ENCODE assay signal across 1 cellular context in genomic region chr2:38654495-38655381, GRCh38.
TF ChIP-seq lines count a peak whose summit lies in the region.

No MANE protein-coding gene starts in this region.

TF ChIP-seq in HepG2, 621 proteins besides CTCF, POLR2A, EP300 and RAD21 (continued from another document):
- TF ChIP-seq TRAFD1 (CRISPR knock-in tag; IDR thresholded peaks at IDR 0.05; ENCODE audit: borderline replicate concordance) (peak; percentile 91; the same call in 1 of the 2 replicates), SPEN (CRISPR knock-in tag; IDR thresholded peaks at IDR 0.05; ENCODE audit: low read depth) (peak; percentile 60; the same call in 1 of the 2 replicates), ZFP90 (CRISPR knock-in tag; IDR thresholded peaks at IDR 0.05; ENCODE audit: borderline replicate concordance) (0 out of 2 replicates have a peak, but pooled peaks have one; percentile 37), ZFP91 (CRISPR knock-in tag; IDR thresholded peaks at IDR 0.05; ENCODE audit: borderline replicate concordance) (peak; percentile 56; the same call in 1 of the 2 replicates), ZMYM2 (CRISPR knock-in tag; IDR thresholded peaks at IDR 0.05) (0 out of 2 replicates have a peak, but pooled peaks have one; percentile 49), HDAC1 (CRISPR knock-in tag; IDR thresholded peaks at IDR 0.05) (peak; percentile 43; the same call in 1 of the 2 replicates), LCORL (IDR thresholded peaks at IDR 0.05) (no peak), LCORL (CRISPR knock-in tag; IDR thresholded peaks at IDR 0.05) (peak; percentile 7), ZNF362 (CRISPR knock-in tag; IDR thresholded peaks at IDR 0.05; ENCODE audit: borderline replicate concordance) (no peak), KMT2A (CRISPR knock-in tag; IDR thresholded peaks at IDR 0.05) (peak; percentile 1; the same call in 1 of the 2 replicates), BORCS8-MEF2B (CRISPR knock-in tag; IDR thresholded peaks at IDR 0.05) (peak; percentile 67; the same call in 1 of the 2 replicates), POLR2G (IDR thresholded peaks at IDR 0.05; ENCODE audit: low read depth, low read length) (peak; percentile 68), NR2F1 (CRISPR knock-in tag; IDR thresholded peaks at IDR 0.05) (no peak), RXRB (CRISPR knock-in tag; IDR thresholded peaks at IDR 0.05; ENCODE audit: borderline replicate concordance) (0 out of 2 replicates have a peak, but pooled peaks have one; percentile 29), ARNT (IDR thresholded peaks at IDR 0.05) (no peak), MEIS1 (CRISPR knock-in tag; IDR thresholded peaks at IDR 0.05; ENCODE audit: borderline replicate concordance) (peak; percentile 31; the same call in 1 of the 2 replicates), ZBTB34 (CRISPR knock-in tag; IDR thresholded peaks at IDR 0.05) (0 out of 2 replicates have a peak, but pooled peaks have one; percentile 43), ZFX (CRISPR knock-in tag; IDR thresholded peaks at IDR 0.05; ENCODE audit: low read depth) (peak; percentile 5; the same call in 1 of the 2 replicates), ATF7 (IDR thresholded peaks at IDR 0.05) (peak; percentile 98), ATF7 (CRISPR knock-in tag; IDR thresholded peaks at IDR 0.05) (no peak), ARID4A (CRISPR knock-in tag; IDR thresholded peaks at IDR 0.05; ENCODE audit: borderline replicate concordance) (peak; percentile 42; the same call in 1 of the 2 replicates), BRD4 (CRISPR knock-in tag; IDR thresholded peaks at IDR 0.05) (0 out of 2 replicates have a peak, but pooled peaks have one; percentile 35), CREB1 (IDR thresholded peaks at IDR 0.05) (peak; percentile 97), CREB1 (CRISPR knock-in tag; IDR thresholded peaks at IDR 0.05) (no peak), GMEB1 (CRISPR knock-in tag; IDR thresholded peaks at IDR 0.05; ENCODE audit: borderline replicate concordance) (0 out of 2 replicates have a peak, but pooled peaks have one; percentile 3), ZNF713 (CRISPR knock-in tag; IDR thresholded peaks at IDR 0.05) (0 out of 2 replicates have a peak, but pooled peaks have one; percentile 49), PHF20 (CRISPR knock-in tag; IDR thresholded peaks at IDR 0.05) (peak; percentile 49; the same call in 1 of the 2 replicates), DNMT1 (CRISPR knock-in tag; IDR thresholded peaks at IDR 0.05) (0 out of 2 replicates have a peak, but pooled peaks have one; percentile 43), PHF21A (CRISPR knock-in tag; IDR thresholded peaks at IDR 0.05) (0 out of 2 replicates have a peak, but pooled peaks have one; percentile 26), SAFB2 (CRISPR knock-in tag; IDR thresholded peaks at IDR 0.05; ENCODE audit: borderline replicate concordance, low read depth) (0 out of 2 replicates have a peak, but pooled peaks have one; percentile 62), HNF1B (CRISPR knock-in tag; IDR thresholded peaks at IDR 0.05) (peak; percentile 3; the same call in 1 of the 2 replicates), MAX (IDR thresholded peaks at IDR 0.05) (no peak; the same call in 1 of the 2 replicates), KDM5B (CRISPR knock-in tag; IDR thresholded peaks at IDR 0.05; ENCODE audit: borderline replicate concordance) (0 out of 2 replicates have a peak, but pooled peaks have one; percentile 3), SNAPC2 (CRISPR knock-in tag; IDR thresholded peaks at IDR 0.05) (peak; percentile 7; the same call in 1 of the 2 replicates), SP5 (CRISPR knock-in tag; IDR thresholded peaks at IDR 0.05; ENCODE audit: borderline replicate concordance, low read depth) (0 out of 2 replicates have a peak, but pooled peaks have one; percentile 16), SRY (CRISPR knock-in tag; IDR thresholded peaks at IDR 0.05) (no peak), ZMYM3 (CRISPR knock-in tag; IDR thresholded peaks at IDR 0.05) (no peak), ZNF782 (CRISPR knock-in tag; IDR thresholded peaks at IDR 0.05; ENCODE audit: borderline replicate concordance) (no peak; the same call in 1 of the 2 replicates), ZNF775 (CRISPR knock-in tag; IDR thresholded peaks at IDR 0.05; ENCODE audit: borderline replicate concordance) (no peak), YEATS4 (CRISPR knock-in tag; IDR thresholded peaks at IDR 0.05; ENCODE audit: borderline replicate concordance) (0 out of 2 replicates have a peak, but pooled peaks have one; percentile 38), NR2C2 (CRISPR knock-in tag; IDR thresholded peaks at IDR 0.05; ENCODE audit: borderline replicate concordance) (peak; percentile 21; the same call in 1 of the 2 replicates), ZMYM4 (CRISPR knock-in tag; IDR thresholded peaks at IDR 0.05) (0 out of 2 replicates have a peak, but pooled peaks have one; percentile 13), WIZ (CRISPR knock-in tag; IDR thresholded peaks at IDR 0.05) (peak; percentile 14; the same call in 1 of the 2 replicates), ZBTB3 (CRISPR knock-in tag; IDR thresholded peaks at IDR 0.05; ENCODE audit: borderline replicate concordance, low read depth) (0 out of 2 replicates have a peak, but pooled peaks have one; percentile 22), MXD4 (CRISPR knock-in tag; IDR thresholded peaks at IDR 0.05) (peak; percentile 33; the same call in 1 of the 2 replicates), ZNF780A (CRISPR knock-in tag; IDR thresholded peaks at IDR 0.05) (no peak), ZNF572 (CRISPR knock-in tag; IDR thresholded peaks at IDR 0.05) (0 out of 2 replicates have a peak, but pooled peaks have one; percentile 48)
